Comparison of ENCODE assay signal across 12 cellular contexts in genomic region chr21:45460611-45461368, GRCh38. TPM values are rescaled to one million over a fixed set of nuclear protein-coding genes. Genes with fewer than 3 reads are reported as not detected.
DNase-seq lines count a peak whose midpoint lies in the region; ATAC-seq, FAIRE-seq and TF ChIP-seq lines count a peak whose summit lies in the region.
"Had no signal": no experiment of that assay in that cellular context is flagged by ENCODE, and none has a peak within 500 bp of the region (broad histone marks: within the 10 kb centered on the region; RNA-seq: fewer than 3 reads in every experiment).

No MANE protein-coding gene starts in this region.

- no peak overlapping the region for H3K27ac Mint-ChIP-seq in activated CD4-positive, alpha-beta memory T cell treated with anti-CD3 and anti-CD28 coated beads, Interleukin-2, amount 10 ng/mL, durations not matched to agents 7 days and 5 days

- H2AFZ ChIP-seq in hepatocyte, result no peak overlapping the region

- DNase-seq in H54 (ENCODE audit: insufficient read length, low spot score), result peak; percentile 72
- DNase-seq in amniotic epithelial cell (ENCODE audit: low read depth), result peak; percentile 98
- no peak for DNase-seq in hepatocyte (ENCODE audit: low spot score)
- DNase-seq in activated CD4-positive, alpha-beta memory T cell treated with anti-CD3 and anti-CD28 coated beads, Interleukin-2, amount 10 ng/mL, durations not matched to agents 7 days and 5 days, result no peak
- DNase-seq in OCI-M2 (lab: John Stamatoyannopoulos, UW; ENCODE audit: unreplicated experiment), result no peak
- no peak for DNase-seq in psoas muscle
- DNase-seq in BE2C, result no peak
- DNase-seq: activated CD8-positive, alpha-beta memory T cell treated with anti-CD3 and anti-CD28 coated beads for 24 hours; NCI-H1092 treated with DMSO at 0.1 percent for 48 hours; NCI-H748 treated with DMSO at 0.1 percent for 48 hours; nucleus accumbens; stimulated activated CD4-positive, alpha-beta T cell treated with anti-CD3 and anti-CD28 coated beads, Interleukin-4, amount 100 ng/mL, for 4 hours had no signal

- peaks cover 13% of the 10 kb centered on the region for H3K4me1 ChIP-seq in hepatocyte (ENCODE audit: insufficient read depth)
- H3K4me1 ChIP-seq in psoas muscle, result no peaks in the 10 kb centered on the region
- no peaks in the 10 kb centered on the region; the same call in 1 of the 2 replicates for H3K4me1 ChIP-seq in BE2C

- TF ChIP-seq CTCF in hepatocyte (IDR thresholded peaks at IDR 0.05; ENCODE audit: poor library complexity) (no peak), psoas muscle (IDR thresholded peaks at IDR 0.05) (no peak), BE2C (IDR thresholded peaks at IDR 0.05; ENCODE audit: low read depth, low read length) (no peak)

- no peak for TF ChIP-seq POLR2A in H54 (IDR thresholded peaks at IDR 0.05; ENCODE audit: low read depth, low read length)

- H3K79me2 ChIP-seq in hepatocyte, result peaks cover 27% of the 10 kb centered on the region

- H3K27ac ChIP-seq in hepatocyte (peak overlapping the region; percentile 29), psoas muscle (no peak overlapping the region)

- H3K9me2 ChIP-seq in hepatocyte (replicated peaks; ENCODE audit: insufficient read depth), result no peaks in the 10 kb centered on the region

- no peak overlapping the region for H3K4me3 ChIP-seq in hepatocyte
- H3K4me3 ChIP-seq in psoas muscle, result no peak overlapping the region
- no peak overlapping the region for H3K4me3 ChIP-seq in BE2C (ENCODE audit: low read depth, low read length)

- no peak overlapping the region for H3K4me2 ChIP-seq in hepatocyte

- H3K27me3 ChIP-seq in hepatocyte (no peaks in the 10 kb centered on the region), psoas muscle (ENCODE audit: insufficient read depth in 3 of 3, low read length in 2 of 3) (peaks cover 0 to 53% (median 2%) of the 10 kb centered on the region in 3 donors), BE2C (peaks cover 27% of the 10 kb centered on the region)

- intact Hi-C loops in psoas muscle (cut with DNase I), result no loop called here

- WGBS in hepatocyte (ENCODE audit: low lambda C conversion rate, missing lambda C conversion rate), result 66% methylated on average over 9 of the region's 9 CpGs
- WGBS in psoas muscle, 3 donors, result 81 to 82% (median 82%) methylated on average over 9 of the region's 9 CpGs

- H3K9me3 Mint-ChIP-seq in activated CD4-positive, alpha-beta memory T cell treated with anti-CD3 and anti-CD28 coated beads, Interleukin-2, amount 10 ng/mL, durations not matched to agents 7 days and 5 days, result no peaks in the 10 kb centered on the region

- H3K9me3 ChIP-seq in hepatocyte (ENCODE audit: low read depth) (peaks cover 11% of the 10 kb centered on the region), psoas muscle (peaks cover 12% of the 10 kb centered on the region), BE2C (no peaks in the 10 kb centered on the region; the same call in none of the 2 replicates)

- no peak for FAIRE-seq in H54 (lab: Jason Lieb, UNC)

- H3K36me3 Mint-ChIP-seq in activated CD4-positive, alpha-beta memory T cell treated with anti-CD3 and anti-CD28 coated beads, Interleukin-2, amount 10 ng/mL, durations not matched to agents 7 days and 5 days (ENCODE audit: low read depth), result no peaks in the 10 kb centered on the region

- H3K36me3 ChIP-seq in hepatocyte (replicated peaks; ENCODE audit: insufficient read depth, low read depth) (no peaks in the 10 kb centered on the region), psoas muscle (ENCODE audit: insufficient read depth in 1 of 2, low read depth in 1 of 2) (no peaks in the 10 kb centered on the region), BE2C (no peaks in the 10 kb centered on the region)

- H3K4me1 Mint-ChIP-seq in activated CD4-positive, alpha-beta memory T cell treated with anti-CD3 and anti-CD28 coated beads, Interleukin-2, amount 10 ng/mL, durations not matched to agents 7 days and 5 days, result no peaks in the 10 kb centered on the region

- H3K27me3 Mint-ChIP-seq in activated CD4-positive, alpha-beta memory T cell treated with anti-CD3 and anti-CD28 coated beads, Interleukin-2, amount 10 ng/mL, durations not matched to agents 7 days and 5 days, result peaks cover 13% of the 10 kb centered on the region

- POLR2A ChIA-PET in activated CD4-positive, alpha-beta memory T cell treated with anti-CD3 and anti-CD28 coated beads, Interleukin-2, amount 10 ng/mL, durations not matched to agents 7 days and 5 days (lab: Charles Lee), result no interaction called here

- no peaks in the 10 kb centered on the region for H4K20me1 ChIP-seq in hepatocyte (ENCODE audit: insufficient read depth, poor library complexity, severe bottlenecking)

- H3K4me3 Mint-ChIP-seq in activated CD4-positive, alpha-beta memory T cell treated with anti-CD3 and anti-CD28 coated beads, Interleukin-2, amount 10 ng/mL, durations not matched to agents 7 days and 5 days, result no peak overlapping the region

- CTCF ChIA-PET in activated CD4-positive, alpha-beta memory T cell treated with anti-CD3 and anti-CD28 coated beads, Interleukin-2, amount 10 ng/mL, durations not matched to agents 7 days and 5 days (lab: Charles Lee), result no interaction called here

- no peak for ATAC-seq in psoas muscle

RNA-seq across cellular contexts. Expression of gene COL18A1, which starts 55.8 kb away (rescaled TPM):
- total RNA-seq in hepatocyte (67.3 and 97.1 TPM in 2 replicates), psoas muscle (10 to 100 TPM; 11.6 to 21.1 (median 15.1) TPM)
- polyA plus RNA-seq in hepatocyte (140 and 178 TPM in 2 replicates), psoas muscle (10 to 100 TPM in 2 of 3 donors, 1 to 10 TPM in 1; 4.8 to 25.3 (median 11.3) TPM)
- total RNA-seq in activated CD4-positive, alpha-beta memory T cell treated with anti-CD3 and anti-CD28 coated beads, Interleukin-2, amount 10 ng/mL, durations not matched to agents 7 days and 5 days, result 1 to 10 TPM; 2.2 to 3.9 TPM
- polyA plus RNA-seq in BE2C (2012; ENCODE audit: insufficient read depth, insufficient read length, low read depth), result 11.7 TPM

Comparison
In these comparisons a context has a peak if more than half of its experiments do, and no peak if none do; other contexts are left out.
1. DNase-seq: peak in H54 (single experiment) and amniotic epithelial cell (single experiment); none in hepatocyte (single experiment), activated CD4-positive, alpha-beta memory T cell treated with anti-CD3 and anti-CD28 coated beads, Interleukin-2, amount 10 ng/mL, durations not matched to agents 7 days and 5 days (single experiment), OCI-M2 (single experiment), psoas muscle (0 of 2) and BE2C (single experiment).